In genomic region chr5:133781446-133781845, GRCh38 we compare ENCODE assay signal across 21 cellular contexts.
DNase-seq lines count a peak whose midpoint lies in the region; FAIRE-seq and TF ChIP-seq lines count a peak whose summit lies in the region.
"Had no signal": no experiment of that assay in that cellular context is flagged by ENCODE, and none has a peak within 500 bp of the region (broad histone marks: within the 10 kb centered on the region; RNA-seq: fewer than 3 reads in every experiment).

No MANE protein-coding gene starts in this region.

- H3K4ac ChIP-seq in mesenchymal stem cell (ENCODE audit: low read depth in 1 of 2, low read length in 2 of 2) = no peak overlapping the region

- no peak overlapping the region for H4K91ac ChIP-seq in mesenchymal stem cell (ENCODE audit: low read length)

- H3K36me3 ChIP-seq in skeletal muscle tissue (ENCODE audit: control insufficient read depth in 3 of 3, insufficient read depth in 3 of 3, low read length in 3 of 3) (no peaks in the 10 kb centered on the region), mesenchymal stem cell (ENCODE audit: control insufficient read depth in 1 of 2, insufficient read depth in 2 of 2, low read depth in 1 of 2, low read length in 2 of 2) (no peaks in the 10 kb centered on the region), spleen (no peaks in the 10 kb centered on the region)
- H3K36me3 ChIP-seq: BLaER1 had no signal

- no peak overlapping the region for H3K4me3 ChIP-seq in skeletal muscle tissue (ENCODE audit: low read length in 3 of 3)
- no peak overlapping the region for H3K4me3 ChIP-seq in mesenchymal stem cell (ENCODE audit: insufficient read depth in 1 of 2, low read depth in 1 of 2, low read length in 2 of 2)
- H3K4me3 ChIP-seq in spleen = no peak overlapping the region
- H3K4me3 ChIP-seq: BLaER1, GM23248 had no signal

- H3K27ac ChIP-seq in skeletal muscle tissue (ENCODE audit: low read depth, low read length) (peak overlapping the region; percentile 73), mesenchymal stem cell (ENCODE audit: low read length, poor library complexity, severe bottlenecking) (no peak overlapping the region), spleen (no peak overlapping the region)
- H3K27ac ChIP-seq: 22Rv1, BLaER1, C4-2B, GM23248 had no signal

- H3K4me1 ChIP-seq in skeletal muscle tissue (ENCODE audit: control insufficient read depth in 3 of 3, insufficient read depth in 3 of 3, low read length in 3 of 3) (peaks cover 3 to 19% (median 18%) of the 10 kb centered on the region in 3 donors), mesenchymal stem cell (ENCODE audit: control insufficient read depth, insufficient read depth, low read depth, low read length) (no peaks in the 10 kb centered on the region), spleen (no peaks in the 10 kb centered on the region)

- TF ChIP-seq POLR2A in GM12891 (IDR thresholded peaks at IDR 0.05; ENCODE audit: low read depth, low read length) (no peak), spleen (IDR thresholded peaks at IDR 0.05) (no peak)

- H3K9me3 ChIP-seq in skeletal muscle tissue (ENCODE audit: control insufficient read depth in 3 of 3, low read length in 3 of 3) (no peaks in the 10 kb centered on the region), mesenchymal stem cell (ENCODE audit: control insufficient read depth, low read length) (no peaks in the 10 kb centered on the region), spleen (peaks cover 0 to 7% (median 2%) of the 10 kb centered on the region in 8 donors)

- H2AFZ ChIP-seq in mesenchymal stem cell (ENCODE audit: low read depth, low read length) = no peak overlapping the region
- H2AFZ ChIP-seq: GM23248 had no signal

- no peak overlapping the region for H3K4me2 ChIP-seq in mesenchymal stem cell (ENCODE audit: low read length, poor library complexity, severe bottlenecking)
- H3K4me2 ChIP-seq: BLaER1 had no signal

- no peak overlapping the region for H3K18ac ChIP-seq in mesenchymal stem cell (ENCODE audit: low read depth in 1 of 2, low read length in 2 of 2)

- H2BK120ac ChIP-seq in mesenchymal stem cell (ENCODE audit: low read depth, low read length) = no peak overlapping the region

- no peak overlapping the region for H2BK12ac ChIP-seq in mesenchymal stem cell (ENCODE audit: low read length in 2 of 2)

- peak overlapping the region; percentile 41 for H3K27ac Mint-ChIP-seq in chondrocyte (ENCODE audit: unreplicated experiment)
- no peak overlapping the region for H3K27ac Mint-ChIP-seq in osteocyte (ENCODE audit: unreplicated experiment)
- H3K27ac Mint-ChIP-seq: B cell; CD4-positive, CD25-positive, alpha-beta regulatory T cell; CD8-positive, alpha-beta T cell had no signal

- DNase-seq in COR-L47 (lab: John Stamatoyannopoulos, UW) = peak; percentile 31
- no peak for DNase-seq in chondrocyte (ENCODE audit: low spot score)
- peak; percentile 75 for DNase-seq in osteocyte (ENCODE audit: extremely low spot score, unreplicated experiment)
- DNase-seq in mesenchymal stem cell = no peak
- DNase-seq in GM12891 (ENCODE audit: insufficient read length, low spot score) = no peak
- no peak for DNase-seq in spleen
- DNase-seq: Calu3; CD4-positive, CD25-positive, alpha-beta regulatory T cell; CD8-positive, alpha-beta T cell; DND-41; GM23248; H7 had no signal

- intact Hi-C loops in spleen (cut with DNase I; ENCODE audit: low total_unique reads) = no loop called here

- H3K79me1 ChIP-seq in mesenchymal stem cell (replicated peaks; ENCODE audit: low read length, poor library complexity, severe bottlenecking) = no peaks in the 10 kb centered on the region

- H3K27me3 Mint-ChIP-seq in chondrocyte (ENCODE audit: low read depth) = no peaks in the 10 kb centered on the region
- peaks cover 5% of the 10 kb centered on the region for H3K27me3 Mint-ChIP-seq in osteocyte (ENCODE audit: unreplicated experiment)

- no peak for TF ChIP-seq CTCF in chondrocyte (IDR thresholded peaks at IDR 0.05)
- TF ChIP-seq CTCF in osteocyte (IDR thresholded peaks at IDR 0.05) = no peak
- TF ChIP-seq CTCF in spleen (IDR thresholded peaks at IDR 0.05 in 8 of 11, conservative IDR thresholded peaks at IDR 0.05 in 3 of 11) = no peak

- WGBS in mesenchymal stem cell = 70% methylated on average over 2 of the region's 3 CpGs
- 80 to 90% (median 87%) methylated on average over 3 of the region's 3 CpGs for WGBS in spleen, 5 donors

- H3K9me3 Mint-ChIP-seq in chondrocyte (ENCODE audit: low read depth) = no peaks in the 10 kb centered on the region
- no peaks in the 10 kb centered on the region for H3K9me3 Mint-ChIP-seq in osteocyte (ENCODE audit: unreplicated experiment)
- H3K9me3 Mint-ChIP-seq: CD8-positive, alpha-beta T cell had no signal

- no peak overlapping the region for H3K4me3 Mint-ChIP-seq in chondrocyte (ENCODE audit: unreplicated experiment)
- H3K4me3 Mint-ChIP-seq in osteocyte (ENCODE audit: unreplicated experiment) = no peak overlapping the region
- H3K4me3 Mint-ChIP-seq: B cell; CD4-positive, CD25-positive, alpha-beta regulatory T cell; CD8-positive, alpha-beta T cell had no signal

- H3K36me3 Mint-ChIP-seq in chondrocyte (ENCODE audit: low read depth) (no peaks in the 10 kb centered on the region), osteocyte (ENCODE audit: unreplicated experiment) (no peaks in the 10 kb centered on the region)
- H3K36me3 Mint-ChIP-seq: CD4-positive, CD25-positive, alpha-beta regulatory T cell; CD8-positive, alpha-beta T cell had no signal

- H3K4me1 Mint-ChIP-seq in chondrocyte (ENCODE audit: low read depth) = no peaks in the 10 kb centered on the region
- H3K4me1 Mint-ChIP-seq in osteocyte (ENCODE audit: unreplicated experiment) = no peaks in the 10 kb centered on the region
- H3K4me1 Mint-ChIP-seq: B cell; CD4-positive, CD25-positive, alpha-beta regulatory T cell had no signal

- no peak overlapping the region for H2AK5ac ChIP-seq in mesenchymal stem cell (ENCODE audit: low read length, severe bottlenecking)

- H2BK15ac ChIP-seq in mesenchymal stem cell (ENCODE audit: low read depth, poor library complexity, severe bottlenecking) = no peak overlapping the region

- H4K8ac ChIP-seq in mesenchymal stem cell (ENCODE audit: low read length) = no peak overlapping the region

- no peak overlapping the region for H3K9ac ChIP-seq in skeletal muscle tissue (ENCODE audit: low read depth in 1 of 3, low read length in 3 of 3)
- no peak overlapping the region for H3K9ac ChIP-seq in mesenchymal stem cell (ENCODE audit: low read length)
- H3K9ac ChIP-seq: BLaER1, GM23248 had no signal

- FAIRE-seq in GM12891 (lab: Jason Lieb, UNC) = no peak
- FAIRE-seq: A204.1, G401.6, GM19239, H1 had no signal

- no peak overlapping the region for H3K14ac ChIP-seq in mesenchymal stem cell (ENCODE audit: low read length in 2 of 2)

- H3K23ac ChIP-seq in mesenchymal stem cell (ENCODE audit: low read length in 2 of 2) = no peak overlapping the region

- peaks cover 0 to 2% (median 0%) of the 10 kb centered on the region in 3 donors for H3K27me3 ChIP-seq in skeletal muscle tissue (ENCODE audit: control insufficient read depth in 3 of 3, insufficient read depth in 3 of 3, low read length in 3 of 3)
- H3K27me3 ChIP-seq in mesenchymal stem cell (ENCODE audit: control insufficient read depth in 1 of 2, insufficient read depth in 1 of 2, low read length in 2 of 2) = peaks cover 6 to 32% of the 10 kb centered on the region in 2 experiments
- no peaks in the 10 kb centered on the region for H3K27me3 ChIP-seq in spleen (replicated peaks in 1 of 7)
- H3K27me3 ChIP-seq: BLaER1 had no signal

- H2BK5ac ChIP-seq in mesenchymal stem cell (ENCODE audit: low read depth, low read length, poor library complexity, severe bottlenecking) = no peak overlapping the region

TF ChIP-seq in GM12891, 5 proteins besides CTCF, POLR2A, EP300 and RAD21:
- TF ChIP-seq POLR2AphosphoS5 (IDR thresholded peaks at IDR 0.05; ENCODE audit: low read depth, low read length) = no peak

Comparison
In these comparisons a context has a peak if more than half of its experiments do, and no peak if none do; other contexts are left out.
1. DNase-seq: peak in COR-L47 (single experiment) and osteocyte (single experiment); none in chondrocyte (single experiment), mesenchymal stem cell (single experiment), GM12891 (single experiment) and spleen (single experiment).